In genomic region chr5:130198927-130199326, GRCh38 we compare ENCODE assay signal across 10 cellular contexts.
A peak's percentile ranks its signal among the peaks of the same experiment; 100 is the strongest.
DNase-seq lines count a peak whose midpoint lies in the region; ATAC-seq and TF ChIP-seq lines count a peak whose summit lies in the region.
"Had no signal": no experiment of that assay in that cellular context is flagged by ENCODE, and none has a peak within 500 bp of the region (broad histone marks: within the 10 kb centered on the region; RNA-seq: fewer than 3 reads in every experiment).

No MANE protein-coding gene starts in this region.

- no peaks in the 10 kb centered on the region for H3K36me3 ChIP-seq in mammary epithelial cell (ENCODE audit: insufficient read depth, low read length)
- no peaks in the 10 kb centered on the region for H3K36me3 ChIP-seq in ascending aorta

- no peaks in the 10 kb centered on the region for H3K4me1 Mint-ChIP-seq in MCF 10A (ENCODE audit: insufficient read depth, unreplicated experiment)
- H3K4me1 Mint-ChIP-seq: activated B cell treated with CpG ODN at 0.5 μM for 24 hours; CD4-positive, CD25-positive, alpha-beta regulatory T cell had no signal

- H3K27ac Mint-ChIP-seq in MCF 10A (ENCODE audit: low read depth, unreplicated experiment), result no peak overlapping the region
- H3K27ac Mint-ChIP-seq: activated B cell treated with CpG ODN at 0.5 μM for 24 hours; CD4-positive, CD25-positive, alpha-beta regulatory T cell had no signal

- 70% methylated on average over 3 of the region's 3 CpGs for WGBS in mammary epithelial cell (ENCODE audit: low coverage, missing lambda C conversion rate)

- H4K20me1 ChIP-seq in mammary epithelial cell (ENCODE audit: insufficient read depth, low read length), result no peaks in the 10 kb centered on the region

- no peaks in the 10 kb centered on the region for H3K9me3 Mint-ChIP-seq in MCF 10A (ENCODE audit: unreplicated experiment)

- POLR2A ChIA-PET in MCF 10A (lab: Yijun Ruan, JAX), result no interaction called here

- DNase-seq in MCF 10A (ENCODE audit: unreplicated experiment), result peak; percentile 24
- no peak for DNase-seq in mammary epithelial cell
- peak; percentile 1 for DNase-seq in astrocyte of the hippocampus (ENCODE audit: low read depth, low spot score)
- DNase-seq in stromal cell of bone marrow (ENCODE audit: low read depth), result peak; percentile 8
- DNase-seq in cerebellar nuclear complex (lab: John Stamatoyannopoulos, UW), result no peak
- DNase-seq in ascending aorta (ENCODE audit: low spot score in 2 of 2), result no peak
- DNase-seq: activated B cell treated with CpG ODN at 0.5 μM for 24 hours had no signal

- intact Hi-C loops in MCF 10A (cut with micrococcal nuclease) (no loop called here), mammary epithelial cell (cut with micrococcal nuclease) (loop anchor here (2.0 to 10.0 kb wide), 2 partner anchors 346 to 526 kb away; no protein-coding TSS in a partner anchor), ascending aorta (cut with DNase I) (no loop called here)

- BruUV-seq in MCF 10A (replicated peaks; lab: Mats Ljungman, UMichigan) (no TSS peak), mammary epithelial cell (replicated peaks; lab: Mats Ljungman, UMichigan) (no TSS peak)

- no peaks in the 10 kb centered on the region for H3K4me1 ChIP-seq in mammary epithelial cell (ENCODE audit: insufficient read depth, low read length)
- H3K4me1 ChIP-seq in ascending aorta, result no peaks in the 10 kb centered on the region

- H3K4me3 ChIP-seq in mammary epithelial cell (replicated peaks in 1 of 3; ENCODE audit: insufficient read depth in 1 of 3, low read depth in 2 of 3, low read length in 3 of 3) (no peak overlapping the region), ascending aorta (no peak overlapping the region)

- TF ChIP-seq CTCF in MCF 10A (IDR thresholded peaks at IDR 0.05; ENCODE audit: unreplicated experiment) (no peak), mammary epithelial cell (conservative IDR thresholded peaks at IDR 0.05 in 1 of 2, IDR thresholded peaks at IDR 0.05 in 1 of 2; ENCODE audit: extremely low read depth in 1 of 2, insufficient read depth in 1 of 2, low read depth in 1 of 2, low read length in 2 of 2) (no peak), ascending aorta (IDR thresholded peaks at IDR 0.05) (no peak)

- peak; percentile 72 for ATAC-seq in HG03175 (IDR thresholded peaks at IDR 0.05; ENCODE audit: unreplicated experiment)
- no peak for ATAC-seq in GM18505 (IDR thresholded peaks at IDR 0.05; ENCODE audit: unreplicated experiment)

- H2AFZ ChIP-seq in mammary epithelial cell (ENCODE audit: low read depth, low read length), result no peak overlapping the region

- H3K4me3 Mint-ChIP-seq in MCF 10A (ENCODE audit: unreplicated experiment), result no peak overlapping the region
- H3K4me3 Mint-ChIP-seq: activated B cell treated with CpG ODN at 0.5 μM for 24 hours; CD4-positive, CD25-positive, alpha-beta regulatory T cell had no signal

- no peaks in the 10 kb centered on the region for H3K79me2 ChIP-seq in mammary epithelial cell (ENCODE audit: insufficient read depth, low read length)

- no peaks in the 10 kb centered on the region for H3K27me3 ChIP-seq in mammary epithelial cell (ENCODE audit: insufficient read depth, low read length)
- H3K27me3 ChIP-seq in ascending aorta, result no peaks in the 10 kb centered on the region

- CTCF ChIA-PET in MCF 10A (lab: Yijun Ruan, JAX), result interaction anchor here (1.5 kb wide), 1 partner anchor 9 kb away, joined by 3 read pairs; no protein-coding TSS in a partner anchor
- CTCF ChIA-PET in mammary epithelial cell (lab: Charles Lee; ENCODE audit: low non-redundant PET), result no interaction called here

- H3K36me3 Mint-ChIP-seq in MCF 10A (ENCODE audit: insufficient read depth, unreplicated experiment), result no peaks in the 10 kb centered on the region
- H3K36me3 Mint-ChIP-seq: CD4-positive, CD25-positive, alpha-beta regulatory T cell had no signal

- no peak overlapping the region for H3K9ac ChIP-seq in mammary epithelial cell (ENCODE audit: insufficient read depth, low read length)

- in situ Hi-C loops in mammary epithelial cell (cut with MboI; ENCODE audit: low sequenced_read_pairs in 2 of 2), result no loop called here

- dilution Hi-C loops in mammary epithelial cell (cut with HindIII; ENCODE audit: low sequenced_read_pairs), result no loop called here

- no peak for TF ChIP-seq POLR2A in GM18505 (IDR thresholded peaks at IDR 0.05; ENCODE audit: borderline replicate concordance, extremely low read depth, insufficient read depth, insufficient read length)

- H3K4me2 ChIP-seq in mammary epithelial cell (ENCODE audit: insufficient read depth, low read depth, low read length), result no peak overlapping the region

- H3K27ac ChIP-seq in mammary epithelial cell (ENCODE audit: insufficient read depth, low read depth, low read length), result no peak overlapping the region
- H3K27ac ChIP-seq in ascending aorta, result no peak overlapping the region

- H3K9me3 ChIP-seq in mammary epithelial cell (replicated peaks; ENCODE audit: insufficient read depth, low read length), result no peaks in the 10 kb centered on the region
- H3K9me3 ChIP-seq in ascending aorta, result no peaks in the 10 kb centered on the region

- H3K27me3 Mint-ChIP-seq in MCF 10A (ENCODE audit: insufficient read depth, unreplicated experiment), result no peaks in the 10 kb centered on the region
- H3K27me3 Mint-ChIP-seq: activated B cell treated with CpG ODN at 0.5 μM for 24 hours; CD4-positive, CD25-positive, alpha-beta regulatory T cell had no signal

Comparison
In these comparisons a context has a peak if more than half of its experiments do, and no peak if none do; other contexts are left out.
1. DNase-seq: peak in MCF 10A (single experiment), astrocyte of the hippocampus (single experiment) and stromal cell of bone marrow (single experiment); none in mammary epithelial cell (single experiment), cerebellar nuclear complex (0 of 2) and ascending aorta (0 of 2).